18 cellular contexts compared by ENCODE assay signal in the genomic region with DNA sequence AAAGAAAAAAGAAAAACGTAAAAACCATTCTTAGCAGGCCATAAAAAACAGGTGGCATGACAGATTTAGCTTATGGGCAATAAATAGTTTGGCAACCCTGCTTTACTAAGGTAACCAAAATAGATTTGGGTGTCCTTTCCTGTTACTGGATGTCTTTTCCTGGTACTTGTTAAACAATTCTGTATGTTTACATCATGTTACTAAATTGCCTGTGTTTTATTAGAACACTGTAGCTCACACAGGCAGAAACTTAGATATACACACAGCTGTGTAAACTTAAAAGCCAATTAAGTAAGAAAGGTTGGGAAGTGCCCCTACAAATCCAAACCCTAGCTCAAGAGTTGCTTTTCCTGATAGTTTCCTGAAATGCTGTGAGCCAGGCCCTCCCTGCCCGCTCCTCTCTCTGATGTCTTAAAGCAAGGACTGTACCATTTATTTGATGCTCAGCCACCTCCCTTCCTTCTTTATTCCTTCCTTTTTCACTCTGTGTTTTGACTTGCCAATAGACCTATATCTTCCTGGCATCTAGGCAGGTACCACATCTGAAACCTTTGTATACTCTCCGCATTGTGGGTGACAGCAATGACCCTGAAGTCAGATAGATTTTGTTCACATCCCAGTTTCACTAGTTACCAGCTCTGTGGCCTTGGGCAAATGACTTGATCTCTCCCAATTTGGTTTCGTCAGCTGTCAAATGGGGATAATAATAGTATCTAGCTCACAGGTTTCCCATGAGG. TPM values are rescaled to one million over a fixed set of nuclear protein-coding genes. Genes with fewer than 3 reads are reported as not detected.
DNase-seq lines count a peak whose midpoint lies in the region; ATAC-seq, FAIRE-seq and TF ChIP-seq lines count a peak whose summit lies in the region.
"Had no signal": no experiment of that assay in that cellular context is flagged by ENCODE, and none has a peak within 500 bp of the region (broad histone marks: within the 10 kb centered on the region; RNA-seq: fewer than 3 reads in every experiment).

No MANE protein-coding gene starts in this region.

- no peak for TF ChIP-seq CTCF in endothelial cell of umbilical vein (IDR thresholded peaks at IDR 0.05; ENCODE audit: extremely low read depth in 1 of 2, insufficient read depth in 1 of 2, low read depth in 1 of 2, low read length in 2 of 2)
- TF ChIP-seq CTCF in upper lobe of right lung (IDR thresholded peaks at IDR 0.05): no peak
- no peak for TF ChIP-seq CTCF in vagina (IDR thresholded peaks at IDR 0.05)

- H3K9ac ChIP-seq in endothelial cell of umbilical vein (replicated peaks; ENCODE audit: extremely low read depth, insufficient read depth, low read length): no peak overlapping the region

- no peaks in the 10 kb centered on the region for H3K9me3 ChIP-seq in endothelial cell of umbilical vein (replicated peaks; ENCODE audit: control insufficient read depth, insufficient read depth, low read length)
- H3K9me3 ChIP-seq in upper lobe of right lung: no peaks in the 10 kb centered on the region
- H3K9me3 ChIP-seq in vagina: no peaks in the 10 kb centered on the region

- dilution Hi-C loops in endothelial cell of umbilical vein (cut with MboI; ENCODE audit: extremely low pct_ligation_motif_present, low sequenced_read_pairs): no loop called here

- BruUV-seq in endothelial cell of umbilical vein (replicated peaks; lab: Mats Ljungman, UMichigan): no TSS peak

- H3K27ac ChIP-seq in endothelial cell of umbilical vein (ENCODE audit: insufficient read depth, low read depth, low read length): no peak overlapping the region
- peak overlapping the region; percentile 5 for H3K27ac ChIP-seq in upper lobe of right lung
- H3K27ac ChIP-seq in vagina: no peak overlapping the region

- H3K36me3 ChIP-seq in endothelial cell of umbilical vein (ENCODE audit: control insufficient read depth in 2 of 2, extremely low read depth in 1 of 2, insufficient read depth in 2 of 2, low read length in 2 of 2) (no peaks in the 10 kb centered on the region), upper lobe of right lung (no peaks in the 10 kb centered on the region), vagina (no peaks in the 10 kb centered on the region)

- H4K20me1 ChIP-seq in endothelial cell of umbilical vein (replicated peaks; ENCODE audit: control insufficient read depth, extremely low read depth, insufficient read depth, low read length): no peaks in the 10 kb centered on the region

- intact Hi-C loops in endothelial cell of umbilical vein (cut with micrococcal nuclease): no loop called here
- intact Hi-C loops in upper lobe of right lung (cut with DNase I): no loop called here
- intact Hi-C loops in vagina (cut with DNase I): no loop called here

- no peaks in the 10 kb centered on the region for H3K9me1 ChIP-seq in endothelial cell of umbilical vein (replicated peaks; ENCODE audit: control insufficient read depth, extremely low read depth, insufficient read depth, low read length)

- H3K4me3 ChIP-seq in endothelial cell of umbilical vein (replicated peaks in 1 of 3; ENCODE audit: insufficient read depth in 1 of 3, low read depth in 1 of 3, low read length in 3 of 3) (no peak overlapping the region), upper lobe of right lung (no peak overlapping the region), vagina (no peak overlapping the region)
- H3K4me3 ChIP-seq: GM23338 had no signal

- DNase-seq in activated effector memory CD4-positive, alpha-beta T cell treated with anti-CD3 and anti-CD28 coated beads, Interleukin-2, amount 50 U/mL, for 16 hours: peak; percentile 27
- DNase-seq in activated effector memory CD4-positive, alpha-beta T cell treated with Interleukin-2 at 50 U/mL for 16 hours: no peak
- DNase-seq in NCI-H1930 (lab: John Stamatoyannopoulos, UW) (peak; percentile 28 to 39), endothelial cell of umbilical vein (ENCODE audit: low read depth, low spot score) (peak; percentile 72), upper lobe of right lung (no peak), vagina (ENCODE audit: extremely low spot score in 2 of 2) (no peak), NOMO-1 treated with DMSO at 0.1 percent for 48 hours (lab: John Stamatoyannopoulos, UW; ENCODE audit: unreplicated experiment) (no peak)
- DNase-seq: ACHN; activated CD4-positive, alpha-beta T cell treated with anti-CD3 and anti-CD28 coated beads, Interleukin-2, amount 10 ng/mL, durations not matched to agents 24 days and 14 days; activated naive CD8-positive, alpha-beta T cell treated with anti-CD3 and anti-CD28 coated beads, Interleukin-2, amount 10 ng/mL, durations not matched to agents 7 days and 5 days; effector memory CD8-positive, alpha-beta T cell; foreskin melanocyte; mammary epithelial cell; NCI-H1694 treated with DMSO at 0.1 percent for 48 hours; stimulated activated CD4-positive, alpha-beta T cell treated with anti-CD3 and anti-CD28 coated beads, Interleukin-2, amount 100 ng/mL, for 48 hours had no signal

- CTCF ChIA-PET in endothelial cell of umbilical vein (lab: Charles Lee): interaction anchor here (1.2 kb wide), 2 partner anchors 23 to 35 kb away, joined by 3 read pairs; no protein-coding TSS in a partner anchor

- POLR2A ChIA-PET in endothelial cell of umbilical vein (lab: Charles Lee): no interaction called here

- ATAC-seq in upper lobe of right lung (no peak), esophagus mucosa (no peak)
- ATAC-seq: effector memory CD8-positive, alpha-beta T cell; GM23338; sciatic nerve had no signal

- H3K27me3 ChIP-seq in endothelial cell of umbilical vein (ENCODE audit: control insufficient read depth in 2 of 2, insufficient read depth in 2 of 2, low read length in 2 of 2) (no peaks in the 10 kb centered on the region), upper lobe of right lung (no peaks in the 10 kb centered on the region), vagina (no peaks in the 10 kb centered on the region)

- TF ChIP-seq POLR2A in endothelial cell of umbilical vein (IDR thresholded peaks at IDR 0.05; ENCODE audit: low read depth, low read length) (no peak), vagina (IDR thresholded peaks at IDR 0.05) (no peak)

- FAIRE-seq in endothelial cell of umbilical vein (lab: Jason Lieb, UNC): no peak

- no peak overlapping the region for H3K4me2 ChIP-seq in endothelial cell of umbilical vein (ENCODE audit: insufficient read depth, low read length)
- H3K4me2 ChIP-seq: GM23338 had no signal

- H3K4me1 ChIP-seq in endothelial cell of umbilical vein (ENCODE audit: control insufficient read depth, extremely low read depth, insufficient read depth, low read length) (peaks cover 12% of the 10 kb centered on the region), upper lobe of right lung (peaks cover 11% of the 10 kb centered on the region), vagina (peaks cover 23% of the 10 kb centered on the region)

- peaks cover 12% of the 10 kb centered on the region for H3K79me2 ChIP-seq in endothelial cell of umbilical vein (ENCODE audit: control insufficient read depth, insufficient read depth, low read length)

- H2AFZ ChIP-seq in endothelial cell of umbilical vein (ENCODE audit: low read depth, low read length): no peak overlapping the region
- H2AFZ ChIP-seq: GM23338 had no signal

TF ChIP-seq in endothelial cell of umbilical vein, 7 proteins besides CTCF, POLR2A, EP300 and RAD21:
- TF ChIP-seq JUN (IDR thresholded peaks at IDR 0.05; ENCODE audit: borderline replicate concordance, insufficient read depth, insufficient read length, low read depth): no peak
- TF ChIP-seq POLR2AphosphoS5 (IDR thresholded peaks at IDR 0.05; ENCODE audit: insufficient read depth, low read depth, low read length): no peak
- TF ChIP-seq GATA2 (IDR thresholded peaks at IDR 0.05; ENCODE audit: insufficient read depth, insufficient read length, low read depth, low read length): no peak
- no peak for TF ChIP-seq MAX (IDR thresholded peaks at IDR 0.05; ENCODE audit: insufficient read depth, insufficient read length)
- no peak for TF ChIP-seq EZH2 (IDR thresholded peaks at IDR 0.05; ENCODE audit: borderline replicate concordance, low read depth, low read length, severe bottlenecking)
- no peak for TF ChIP-seq MYC (IDR thresholded peaks at IDR 0.05; ENCODE audit: low read depth, low read length)
- no peak for TF ChIP-seq FOS (IDR thresholded peaks at IDR 0.05; ENCODE audit: borderline replicate concordance, insufficient read depth, low read length)

RNA-seq across cellular contexts. Expression of gene CAMKK2, which starts 3.7 kb away (rescaled TPM):
- total RNA-seq in endothelial cell of umbilical vein (41.8 and 45.0 TPM in 2 replicates), upper lobe of right lung (39.3 TPM), esophagus mucosa (17.5 TPM), vagina (32.7 TPM)
- polyA plus RNA-seq in endothelial cell of umbilical vein: 30.8 and 32.5 TPM in 2 replicates
- 28.4 and 31.0 TPM in 2 replicates for polyA plus RNA-seq in endothelial cell of umbilical vein (2011; cell fraction: cytosol; rRNA removed)
- 45.6 and 47.1 TPM in 2 replicates for polyA plus RNA-seq in endothelial cell of umbilical vein (2011; cell fraction: nucleus; rRNA removed)
- polyA plus RNA-seq in endothelial cell of umbilical vein (2012): 33.3 and 39.7 TPM in 2 replicates
- 44.4 and 45.0 TPM in 2 replicates for polyA minus RNA-seq in endothelial cell of umbilical vein
- 16.7 TPM for polyA minus RNA-seq in endothelial cell of umbilical vein (2011; cell fraction: cytosol; rRNA and poly(A)+ RNA removed)
- 31.2 and 32.0 TPM in 2 replicates for polyA minus RNA-seq in endothelial cell of umbilical vein (2011; cell fraction: nucleus; rRNA and poly(A)+ RNA removed)

RNA-seq across cellular contexts. Expression of gene ANAPC5, which starts 52.0 kb away (rescaled TPM):
- 129 and 133 TPM in 2 replicates for total RNA-seq in endothelial cell of umbilical vein
- 156 and 168 TPM in 2 replicates for polyA plus RNA-seq in endothelial cell of umbilical vein
- 151 and 163 TPM in 2 replicates for polyA plus RNA-seq in endothelial cell of umbilical vein (2011; cell fraction: cytosol; rRNA removed)
- polyA plus RNA-seq in endothelial cell of umbilical vein (2011; cell fraction: nucleus; rRNA removed): 672 and 721 TPM in 2 replicates
- polyA plus RNA-seq in endothelial cell of umbilical vein (2012): 121 and 165 TPM in 2 replicates
- 176 and 189 TPM in 2 replicates for polyA minus RNA-seq in endothelial cell of umbilical vein
- 110 TPM for polyA minus RNA-seq in endothelial cell of umbilical vein (2011; cell fraction: cytosol; rRNA and poly(A)+ RNA removed)
- polyA minus RNA-seq in endothelial cell of umbilical vein (2011; cell fraction: nucleus; rRNA and poly(A)+ RNA removed): 137 and 168 TPM in 2 replicates
- 83.8 TPM for total RNA-seq in upper lobe of right lung
- total RNA-seq in esophagus mucosa: 68.2 TPM
- total RNA-seq in vagina: 143 TPM

Comparison
In these comparisons a context has a peak if more than half of its experiments do, and no peak if none do; other contexts are left out.
1. DNase-seq: peak in activated effector memory CD4-positive, alpha-beta T cell treated with anti-CD3 and anti-CD28 coated beads, Interleukin-2, amount 50 U/mL, for 16 hours (single experiment), NCI-H1930 (2 of 2) and endothelial cell of umbilical vein (single experiment); none in activated effector memory CD4-positive, alpha-beta T cell treated with Interleukin-2 at 50 U/mL for 16 hours (single experiment), upper lobe of right lung (single experiment), vagina (0 of 2) and NOMO-1 treated with DMSO at 0.1 percent for 48 hours (single experiment).